8 cellular contexts compared by ENCODE assay signal in the genomic region with DNA sequence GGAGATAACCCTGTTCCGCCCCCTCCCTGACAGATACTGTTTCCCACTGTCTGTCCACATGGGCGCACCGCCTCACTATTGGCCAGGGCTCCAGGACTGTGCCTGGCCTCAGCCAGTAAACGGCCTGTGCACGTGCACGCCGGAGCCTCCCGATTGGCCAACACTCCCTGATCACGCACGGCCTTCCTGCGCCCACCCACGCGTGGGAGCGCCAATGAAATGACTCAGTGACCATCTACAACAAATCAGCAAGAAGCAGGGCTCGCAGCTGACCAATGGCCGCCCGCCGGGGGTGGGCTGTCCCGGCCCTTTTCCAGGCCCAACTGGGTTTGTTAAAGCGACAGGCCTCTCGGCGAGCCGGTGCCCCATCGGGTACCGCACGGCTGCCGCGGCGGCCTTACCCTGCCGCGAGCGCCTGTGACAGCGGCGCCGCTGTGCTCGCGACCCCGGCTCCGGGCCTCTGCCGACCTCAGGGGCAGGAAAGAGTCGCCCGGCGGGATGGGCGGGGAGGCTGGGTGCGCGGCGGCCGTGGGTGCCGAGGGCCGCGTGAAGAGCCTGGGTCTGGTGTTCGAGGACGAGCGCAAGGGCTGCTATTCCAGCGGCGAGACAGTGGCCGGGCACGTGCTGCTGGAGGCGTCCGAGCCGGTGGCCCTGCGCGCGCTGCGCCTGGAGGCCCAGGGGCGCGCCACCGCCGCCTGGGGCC. TPM values are rescaled to one million over a fixed set of nuclear protein-coding genes. Genes with fewer than 3 reads are reported as not detected.
A peak's percentile ranks its signal among the peaks of the same experiment; 100 is the strongest.
DNase-seq lines count a peak whose midpoint lies in the region; ATAC-seq, FAIRE-seq and TF ChIP-seq lines count a peak whose summit lies in the region.

A gene with protein sequence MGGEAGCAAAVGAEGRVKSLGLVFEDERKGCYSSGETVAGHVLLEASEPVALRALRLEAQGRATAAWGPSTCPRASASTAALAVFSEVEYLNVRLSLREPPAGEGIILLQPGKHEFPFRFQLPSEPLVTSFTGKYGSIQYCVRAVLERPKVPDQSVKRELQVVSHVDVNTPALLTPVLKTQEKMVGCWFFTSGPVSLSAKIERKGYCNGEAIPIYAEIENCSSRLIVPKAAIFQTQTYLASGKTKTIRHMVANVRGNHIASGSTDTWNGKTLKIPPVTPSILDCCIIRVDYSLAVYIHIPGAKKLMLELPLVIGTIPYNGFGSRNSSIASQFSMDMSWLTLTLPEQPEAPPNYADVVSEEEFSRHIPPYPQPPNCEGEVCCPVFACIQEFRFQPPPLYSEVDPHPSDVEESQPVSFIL (plus strand): TSS at position 340 of the 703 bp plus-strand sequence. CDS start 159 bp downstream, at position 499.

- TF ChIP-seq POLR2A in A549 (IDR thresholded peaks at IDR 0.05; ENCODE audit: low read length) = no peak

- H3K27ac ChIP-seq in A549 = peak within 1 kb of the TSS; percentile 39 to 71; a peak in 5 of 6 replicates

- peak within 1 kb of the TSS; percentile 87 for H3K4me2 ChIP-seq in A549

- intact Hi-C loops in left colon (cut with DNase I, micrococcal nuclease) = loop anchor here in 1 of 2 donors (10.0 kb wide), 1 partner anchor 114 kb away; no protein-coding TSS in a partner anchor

- peak; percentile 87 to 99 for DNase-seq in A549 (ENCODE audit: low read depth in 1 of 2, low spot score in 1 of 2)
- peak; percentile 93 for DNase-seq in NCI-H510A (lab: John Stamatoyannopoulos, UW)
- peak; percentile 83 to 98 for DNase-seq in activated CD4-positive, alpha-beta T cell treated with anti-CD3 and anti-CD28 coated beads, Interleukin-2, amount 50 U/mL, for 24 hours (ENCODE audit: low read depth in 1 of 2, low spot score in 1 of 2)
- peak; percentile 99 for DNase-seq in dedifferentiated amniotic fluid mesenchymal stem cell (ENCODE audit: extremely low spot score)
- DNase-seq in left colon = peak in 1 of 2 donors; percentile 100
- DNase-seq in stimulated activated CD4-positive, alpha-beta T cell treated with anti-CD3 and anti-CD28 coated beads, Interleukin-1b, Interleukin-23, amount 100 ng/mL, for 1 hour (ENCODE audit: low read depth in 2 of 2) = peak; percentile 84 to 87

- POLR2A ChIA-PET in A549 (lab: Yijun Ruan, JAX) = no interaction called here

- peak; percentile 63 for FAIRE-seq in A549 (lab: Jason Lieb, UNC)

- ATAC-seq in A549 = peak; percentile 97 to 99
- peak; percentile 87 for ATAC-seq in GM18909 (IDR thresholded peaks at IDR 0.05; ENCODE audit: poor library complexity, unreplicated experiment)
- peak; percentile 95 for ATAC-seq in HG03378 (IDR thresholded peaks at IDR 0.05; ENCODE audit: unreplicated experiment)
- peak; percentile 89 for ATAC-seq in left colon

- 3% methylated on average over 19 of the region's 69 CpGs for WGBS in A549 (ENCODE audit: missing lambda C conversion rate)

- H3K4me1 ChIP-seq in A549 = no peaks in the 10 kb centered on the region

- CTCF ChIA-PET in A549 (lab: Yijun Ruan, JAX) = no interaction called here

- no peak for TF ChIP-seq RAD21 in A549 (conservative IDR thresholded peaks at IDR 0.05 in 1 of 2, IDR thresholded peaks at IDR 0.05 in 1 of 2)

- no peak for TF ChIP-seq CTCF in A549 (IDR thresholded peaks at IDR 0.05)

- 0 out of 3 replicates have a peak, but pooled peaks cover 3% of the 10 kb centered on the region for H3K9me3 ChIP-seq in A549

- H3K4me3 ChIP-seq in A549 = peak within 1 kb of the TSS; percentile 55

- TF ChIP-seq EP300 in A549 (IDR thresholded peaks at IDR 0.05) = no peak

TF ChIP-seq in A549, 52 proteins besides CTCF, POLR2A, EP300 and RAD21 (continues in another document):
- no peak for TF ChIP-seq HOXA7 (CRISPR knock-in tag; IDR thresholded peaks at IDR 0.05)
- TF ChIP-seq RNF2 (IDR thresholded peaks at IDR 0.05; ENCODE audit: borderline replicate concordance, low read depth) = peak; percentile 75; the same call in 1 of the 2 replicates
- TF ChIP-seq CBX2 (IDR thresholded peaks at IDR 0.05; ENCODE audit: borderline replicate concordance, low read depth) = no peak
- TF ChIP-seq EHMT2 (IDR thresholded peaks at IDR 0.05; ENCODE audit: low read depth) = no peak
- TF ChIP-seq SREBF2 (IDR thresholded peaks at IDR 0.05) = no peak
- TF ChIP-seq HEYL (CRISPR knock-in tag; IDR thresholded peaks at IDR 0.05) = no peak
- peak; percentile 97 for TF ChIP-seq BHLHE40 (IDR thresholded peaks at IDR 0.05; ENCODE audit: low read depth, low read length)
- no peak for TF ChIP-seq CHD2 (IDR thresholded peaks at IDR 0.05; ENCODE audit: low read length, partially characterized antibody)
- no peak for TF ChIP-seq HOXB5 (CRISPR knock-in tag; IDR thresholded peaks at IDR 0.05)
- TF ChIP-seq RCOR1 (IDR thresholded peaks at IDR 0.05; ENCODE audit: low read depth, low read length) = no peak
- TF ChIP-seq TP53 (CRISPR knock-in tag; IDR thresholded peaks at IDR 0.05) = no peak
- TF ChIP-seq CBX8 (IDR thresholded peaks at IDR 0.05) = no peak
- TF ChIP-seq KDM1A (IDR thresholded peaks at IDR 0.05; ENCODE audit: low read depth) = no peak
- no peak for TF ChIP-seq ZSCAN20 (CRISPR knock-in tag; IDR thresholded peaks at IDR 0.05)
- TF ChIP-seq, protein P1, sequence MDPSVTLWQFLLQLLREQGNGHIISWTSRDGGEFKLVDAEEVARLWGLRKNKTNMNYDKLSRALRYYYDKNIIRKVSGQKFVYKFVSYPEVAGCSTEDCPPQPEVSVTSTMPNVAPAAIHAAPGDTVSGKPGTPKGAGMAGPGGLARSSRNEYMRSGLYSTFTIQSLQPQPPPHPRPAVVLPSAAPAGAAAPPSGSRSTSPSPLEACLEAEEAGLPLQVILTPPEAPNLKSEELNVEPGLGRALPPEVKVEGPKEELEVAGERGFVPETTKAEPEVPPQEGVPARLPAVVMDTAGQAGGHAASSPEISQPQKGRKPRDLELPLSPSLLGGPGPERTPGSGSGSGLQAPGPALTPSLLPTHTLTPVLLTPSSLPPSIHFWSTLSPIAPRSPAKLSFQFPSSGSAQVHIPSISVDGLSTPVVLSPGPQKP (IDR thresholded peaks at IDR 0.05; ENCODE audit: low read depth, low read length) = no peak
- TF ChIP-seq RARB (CRISPR knock-in tag; IDR thresholded peaks at IDR 0.05) = no peak
- no peak for TF ChIP-seq MAZ (IDR thresholded peaks at IDR 0.05; ENCODE audit: borderline replicate concordance, low read depth, low read length)
- TF ChIP-seq, protein P2, sequence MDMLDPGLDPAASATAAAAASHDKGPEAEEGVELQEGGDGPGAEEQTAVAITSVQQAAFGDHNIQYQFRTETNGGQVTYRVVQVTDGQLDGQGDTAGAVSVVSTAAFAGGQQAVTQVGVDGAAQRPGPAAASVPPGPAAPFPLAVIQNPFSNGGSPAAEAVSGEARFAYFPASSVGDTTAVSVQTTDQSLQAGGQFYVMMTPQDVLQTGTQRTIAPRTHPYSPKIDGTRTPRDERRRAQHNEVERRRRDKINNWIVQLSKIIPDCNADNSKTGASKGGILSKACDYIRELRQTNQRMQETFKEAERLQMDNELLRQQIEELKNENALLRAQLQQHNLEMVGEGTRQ (IDR thresholded peaks at IDR 0.05) = peak; percentile 90
- TF ChIP-seq CHD4 (IDR thresholded peaks at IDR 0.05; ENCODE audit: borderline replicate concordance) = no peak
- TF ChIP-seq, protein P3, sequence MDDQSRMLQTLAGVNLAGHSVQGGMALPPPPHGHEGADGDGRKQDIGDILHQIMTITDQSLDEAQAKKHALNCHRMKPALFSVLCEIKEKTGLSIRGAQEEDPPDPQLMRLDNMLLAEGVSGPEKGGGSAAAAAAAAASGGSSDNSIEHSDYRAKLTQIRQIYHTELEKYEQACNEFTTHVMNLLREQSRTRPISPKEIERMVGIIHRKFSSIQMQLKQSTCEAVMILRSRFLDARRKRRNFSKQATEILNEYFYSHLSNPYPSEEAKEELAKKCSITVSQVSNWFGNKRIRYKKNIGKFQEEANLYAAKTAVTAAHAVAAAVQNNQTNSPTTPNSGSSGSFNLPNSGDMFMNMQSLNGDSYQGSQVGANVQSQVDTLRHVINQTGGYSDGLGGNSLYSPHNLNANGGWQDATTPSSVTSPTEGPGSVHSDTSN (IDR thresholded peaks at IDR 0.05) = peak; percentile 61; the same call in 1 of the 2 replicates
- no peak for TF ChIP-seq ZNF302 (CRISPR knock-in tag; IDR thresholded peaks at IDR 0.05)
- no peak for TF ChIP-seq GATA3 (IDR thresholded peaks at IDR 0.05; ENCODE audit: borderline replicate concordance)
- TF ChIP-seq, protein P4, sequence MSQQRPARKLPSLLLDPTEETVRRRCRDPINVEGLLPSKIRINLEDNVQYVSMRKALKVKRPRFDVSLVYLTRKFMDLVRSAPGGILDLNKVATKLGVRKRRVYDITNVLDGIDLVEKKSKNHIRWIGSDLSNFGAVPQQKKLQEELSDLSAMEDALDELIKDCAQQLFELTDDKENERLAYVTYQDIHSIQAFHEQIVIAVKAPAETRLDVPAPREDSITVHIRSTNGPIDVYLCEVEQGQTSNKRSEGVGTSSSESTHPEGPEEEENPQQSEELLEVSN (IDR thresholded peaks at IDR 0.05; ENCODE audit: borderline replicate concordance, low read depth) = peak; percentile 56
- TF ChIP-seq FOSB (CRISPR knock-in tag; IDR thresholded peaks at IDR 0.05) = no peak
- no peak for TF ChIP-seq CEBPB (IDR thresholded peaks at IDR 0.05)
- no peak for TF ChIP-seq JUNB (IDR thresholded peaks at IDR 0.05)
- no peak for TF ChIP-seq JUN (IDR thresholded peaks at IDR 0.05)
- TF ChIP-seq TFCP2L1 (CRISPR knock-in tag; IDR thresholded peaks at IDR 0.05) = 0 out of 2 replicates have a peak, but pooled peaks have one; percentile 40
- no peak for TF ChIP-seq ZC3H11A (IDR thresholded peaks at IDR 0.05)
- TF ChIP-seq, protein P5, sequence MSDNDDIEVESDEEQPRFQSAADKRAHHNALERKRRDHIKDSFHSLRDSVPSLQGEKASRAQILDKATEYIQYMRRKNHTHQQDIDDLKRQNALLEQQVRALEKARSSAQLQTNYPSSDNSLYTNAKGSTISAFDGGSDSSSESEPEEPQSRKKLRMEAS (IDR thresholded peaks at IDR 0.05) = peak; percentile 94
- TF ChIP-seq ESRRA (IDR thresholded peaks at IDR 0.05; ENCODE audit: borderline replicate concordance, low read length) = no peak

RNA-seq across cellular contexts. Expression of the gene that starts here (rescaled TPM):
- 1.8 and 2.2 TPM in 2 replicates for polyA plus RNA-seq in A549 (2011; rRNA removed)
- polyA plus RNA-seq in A549 (2012; cell fraction: cytosol; rRNA removed) = 0.19 and 0.23 TPM in 2 replicates
- polyA plus RNA-seq in A549 (2012; cell fraction: nucleus; rRNA removed) = 0.18 and 0.26 TPM in 2 replicates
- 0.15 to 0.20 TPM (median 0.19 TPM) in 3 replicates for polyA plus RNA-seq in A549 (2017; fragmentation: RNase III; extraction: RNeasy Plus Mini Kit Qiagen cat#74134 plus additional on column Dnase treatment)
- polyA minus RNA-seq in A549 (2011; rRNA and poly(A)+ RNA removed) = 0.73 and 0.95 TPM in 2 replicates
- 10 to 100 TPM; 29.0 to 55.6 TPM for total RNA-seq in left colon
